ENCODE assay signal across 16 cellular contexts in genomic region chr13:24147570-24147963, GRCh38. TPM values are rescaled to one million over a fixed set of nuclear protein-coding genes. Genes with fewer than 3 reads are reported as not detected.
DNase-seq lines count a peak whose midpoint lies in the region; ATAC-seq and TF ChIP-seq lines count a peak whose summit lies in the region.
"Had no signal": no experiment of that assay in that cellular context is flagged by ENCODE, and none has a peak within 500 bp of the region (broad histone marks: within the 10 kb centered on the region; RNA-seq: fewer than 3 reads in every experiment).

No MANE protein-coding gene starts in this region.

- no peak overlapping the region for H3K4me3 ChIP-seq in HCT116 (replicated peaks in 1 of 2; ENCODE audit: low read depth in 1 of 2, low read length in 2 of 2)
- H3K4me3 ChIP-seq in Peyer's patch = peak overlapping the region in 1 of 4 donors; percentile 16
- H3K4me3 ChIP-seq in neural progenitor cell = no peak overlapping the region
- H3K4me3 ChIP-seq: body of pancreas, SJCRH30, suprapubic skin had no signal

- intact Hi-C loops in HCT116 (cut with micrococcal nuclease) = loop anchor here (10.0 kb wide), 1 partner anchor 93 kb away; no protein-coding TSS in a partner anchor

- peak overlapping the region; percentile 73 for H3K27ac Mint-ChIP-seq in neural progenitor cell

- H2AFZ ChIP-seq in HCT116 (ENCODE audit: low read depth, low read length, poor library complexity, severe bottlenecking) (peak overlapping the region; percentile 74), neural progenitor cell (replicated peaks) (no peak overlapping the region)

- DNase-seq in HCT116 (ENCODE audit: low read depth, low spot score) (no peak), Peyer's patch (peak in 1 of 3 donors; percentile 67), neural progenitor cell (ENCODE audit: low spot score) (no peak), ecto neural progenitor cell (ENCODE audit: low spot score) (no peak), putamen (ENCODE audit: low spot score) (no peak)
- DNase-seq in activated T-cell treated with anti-CD3 and anti-CD28 coated beads, Interleukin-2, amount 50 U/mL, for 4 hours = no peak
- DNase-seq: activated naive CD4-positive, alpha-beta T cell; body of pancreas; dermis blood vessel endothelial cell; MM.1S; NCI-H2171; SJCRH30; stimulated activated CD4-positive, alpha-beta T cell treated with anti-CD3 and anti-CD28 coated beads, Interleukin-12 subunit alpha, Interleukin-12 subunit beta, amount 100 ng/mL, for 4 hours had no signal

- H3K36me3 ChIP-seq in HCT116 (ENCODE audit: control insufficient read depth in 1 of 2, insufficient read depth in 2 of 2, low read length in 2 of 2) (no peaks in the 10 kb centered on the region), Peyer's patch (no peaks in the 10 kb centered on the region), neural progenitor cell (no peaks in the 10 kb centered on the region)
- H3K36me3 ChIP-seq: SJCRH30, suprapubic skin had no signal

- H3K4me1 ChIP-seq in HCT116 (ENCODE audit: control insufficient read depth in 1 of 2, insufficient read depth in 2 of 2, low read length in 2 of 2) (peaks cover 22 to 40% of the 10 kb centered on the region in 2 experiments), Peyer's patch (peaks cover 0 to 43% (median 0%) of the 10 kb centered on the region in 4 donors), neural progenitor cell (peaks cover 15% of the 10 kb centered on the region)

- no TSS peak for BruUV-seq in HCT116 (replicated peaks; lab: Mats Ljungman, UMichigan)

- RAD21 ChIA-PET in HCT116 (lab: Charles Lee; ENCODE audit: low non-redundant PET in 1 of 2, low total read pairs in 2 of 2, uncharacterized antibody in 2 of 2, unreplicated experiment in 2 of 2) = no interaction called here

- H3F3A ChIP-seq in neural progenitor cell (ENCODE audit: low read depth) = peaks cover 13% of the 10 kb centered on the region

- no peak overlapping the region for H3K9ac ChIP-seq in HCT116 (ENCODE audit: low read length)
- H3K9ac ChIP-seq in neural progenitor cell = no peak overlapping the region

- TF ChIP-seq RAD21 in HCT116 (IDR thresholded peaks at IDR 0.05; ENCODE audit: low read depth) = no peak

- H3K9me3 ChIP-seq in HCT116 (ENCODE audit: control insufficient read depth in 1 of 2, insufficient read depth in 1 of 2, low read depth in 1 of 2, low read length in 2 of 2) (no peaks in the 10 kb centered on the region), Peyer's patch (no peaks in the 10 kb centered on the region), neural progenitor cell (ENCODE audit: low read depth) (no peaks in the 10 kb centered on the region)
- H3K9me3 ChIP-seq: body of pancreas, SJCRH30, suprapubic skin had no signal

- H4K20me1 ChIP-seq in HCT116 (ENCODE audit: insufficient read depth) (no peaks in the 10 kb centered on the region), neural progenitor cell (ENCODE audit: low read depth) (no peaks in the 10 kb centered on the region)

- no peak overlapping the region for H3K27ac ChIP-seq in HCT116 (ENCODE audit: low read depth, low read length)
- peak overlapping the region in 3 of 4 donors; percentile 26 to 89 (median 75) for H3K27ac ChIP-seq in Peyer's patch
- no peak overlapping the region for H3K27ac ChIP-seq in neural progenitor cell

- no peaks in the 10 kb centered on the region for H3K9me2 ChIP-seq in HCT116 (ENCODE audit: insufficient read depth)

- no peaks in the 10 kb centered on the region for H3K27me3 ChIP-seq in HCT116 (ENCODE audit: insufficient read depth, low read length)
- no peaks in the 10 kb centered on the region for H3K27me3 ChIP-seq in Peyer's patch
- H3K27me3 ChIP-seq in neural progenitor cell = no peaks in the 10 kb centered on the region
- H3K27me3 ChIP-seq: body of pancreas, SJCRH30, suprapubic skin had no signal

- no peak for TF ChIP-seq POLR2A in HCT116 (IDR thresholded peaks at IDR 0.05; ENCODE audit: borderline replicate concordance, extremely low read depth, insufficient read depth, insufficient read length)
- no peak for TF ChIP-seq POLR2A in Peyer's patch (IDR thresholded peaks at IDR 0.05)

- peaks cover 3% of the 10 kb centered on the region for H3K9me3 Mint-ChIP-seq in neural progenitor cell
- no peaks in the 10 kb centered on the region for H3K9me3 Mint-ChIP-seq in activated T-cell treated with anti-CD3 and anti-CD28 coated beads, Interleukin-2, amount 50 U/mL, for 4 hours

- no peak overlapping the region for H3K4me3 Mint-ChIP-seq in neural progenitor cell
- no peak overlapping the region for H3K4me3 Mint-ChIP-seq in activated T-cell treated with anti-CD3 and anti-CD28 coated beads, Interleukin-2, amount 50 U/mL, for 4 hours

- POLR2A ChIA-PET in HCT116 (lab: Charles Lee) = no interaction called here

- peaks cover 13% of the 10 kb centered on the region for H3K36me3 Mint-ChIP-seq in neural progenitor cell
- H3K36me3 Mint-ChIP-seq in activated T-cell treated with anti-CD3 and anti-CD28 coated beads, Interleukin-2, amount 50 U/mL, for 4 hours (ENCODE audit: insufficient read depth) = no peaks in the 10 kb centered on the region

- CTCF ChIA-PET in HCT116 (lab: Charles Lee) = no interaction called here

- peak overlapping the region; percentile 85; the same call in 1 of the 2 replicates for H3K4me2 ChIP-seq in HCT116 (ENCODE audit: low read length)
- H3K4me2 ChIP-seq in neural progenitor cell = no peak overlapping the region

- TF ChIP-seq CTCF in HCT116 (IDR thresholded peaks at IDR 0.05 in 2 of 3, conservative IDR thresholded peaks at IDR 0.05 in 1 of 3; ENCODE audit: borderline replicate concordance in 1 of 3, insufficient read depth in 1 of 3, low read depth in 2 of 3, low read length in 2 of 3) (no peak), Peyer's patch (IDR thresholded peaks at IDR 0.05) (no peak), neural progenitor cell (IDR thresholded peaks at IDR 0.05) (no peak)

- peaks cover 60% of the 10 kb centered on the region for H3K4me1 Mint-ChIP-seq in neural progenitor cell
- no peaks in the 10 kb centered on the region for H3K4me1 Mint-ChIP-seq in activated T-cell treated with anti-CD3 and anti-CD28 coated beads, Interleukin-2, amount 50 U/mL, for 4 hours (ENCODE audit: low read depth)

- H3K79me2 ChIP-seq in HCT116 (ENCODE audit: insufficient read depth, low read length) (no peaks in the 10 kb centered on the region), neural progenitor cell (ENCODE audit: low read depth) (no peaks in the 10 kb centered on the region)

- H3K27me3 Mint-ChIP-seq in neural progenitor cell (ENCODE audit: insufficient read depth, low read depth) = peaks cover 4% of the 10 kb centered on the region
- peaks cover 4% of the 10 kb centered on the region for H3K27me3 Mint-ChIP-seq in activated T-cell treated with anti-CD3 and anti-CD28 coated beads, Interleukin-2, amount 50 U/mL, for 4 hours (ENCODE audit: low read depth)

- ATAC-seq in GM18517 (IDR thresholded peaks at IDR 0.05; ENCODE audit: unreplicated experiment) = peak; percentile 60
- ATAC-seq in HCT116 = no peak
- ATAC-seq in HG03025 (IDR thresholded peaks at IDR 0.05; ENCODE audit: low FRiP score, unreplicated experiment) = no peak
- ATAC-seq in activated T-cell treated with anti-CD3 and anti-CD28 coated beads, Interleukin-2, amount 50 U/mL, for 4 hours = no peak

TF ChIP-seq in HCT116, 20 proteins besides CTCF, POLR2A, EP300 and RAD21:
- TF ChIP-seq YY1 (IDR thresholded peaks at IDR 0.05; ENCODE audit: extremely low read depth, insufficient replicate concordance, low read depth, low read length) (no peak), SIN3A (IDR thresholded peaks at IDR 0.05; ENCODE audit: low read depth) (no peak), EZH2phosphoT487 (IDR thresholded peaks at IDR 0.05; ENCODE audit: borderline replicate concordance) (no peak), POLR2AphosphoS5 (IDR thresholded peaks at IDR 0.05; ENCODE audit: low read depth, low read length) (no peak), CBX3 (IDR thresholded peaks at IDR 0.05; ENCODE audit: low read depth) (no peak), SRF (IDR thresholded peaks at IDR 0.05; ENCODE audit: low read depth) (no peak), ZFX (IDR thresholded peaks at IDR 0.05) (no peak), ELF1 (IDR thresholded peaks at IDR 0.05; ENCODE audit: borderline replicate concordance, low read depth) (no peak), FOSL1 (IDR thresholded peaks at IDR 0.05; ENCODE audit: low read depth) (no peak), ZBTB33 (IDR thresholded peaks at IDR 0.05; ENCODE audit: extremely low read depth, insufficient replicate concordance, low read length) (no peak), ZNF274 (IDR thresholded peaks at IDR 0.05; ENCODE audit: low read depth, low read length) (no peak), ATF3 (IDR thresholded peaks at IDR 0.05) (no peak), EGR1 (IDR thresholded peaks at IDR 0.05; ENCODE audit: low read depth) (no peak), CEBPB (IDR thresholded peaks at IDR 0.05; ENCODE audit: low read depth) (no peak)

RNA-seq across cellular contexts. Expression of gene SPATA13, which starts 13.0 kb away (rescaled TPM):
- total RNA-seq in HCT116 (2021; ENCODE audit: unreplicated experiment) = 21.4 TPM
- 7.3 and 8.0 TPM in 2 replicates for polyA plus RNA-seq in HCT116 (2012)
- total RNA-seq in Peyer's patch = 100 to 1,000 TPM in 3 of 4 donors, 10 to 100 TPM in 1; 77.1 to 191 (median 141) TPM
- total RNA-seq in neural progenitor cell (ENCODE audit: low replicate concordance) = 15.9 and 19.8 TPM in 2 replicates
- total RNA-seq in activated T-cell treated with anti-CD3 and anti-CD28 coated beads, Interleukin-2, amount 50 U/mL, for 4 hours = 10 to 100 TPM; 50.3 to 54.0 (median 52.8) TPM

Comparison
In these comparisons a context has a peak if more than half of its experiments do, and no peak if none do; other contexts are left out.
1. H3K27ac ChIP-seq: peak in Peyer's patch (3 of 4); none in HCT116 (single experiment) and neural progenitor cell (single experiment).